In the genomic region with DNA sequence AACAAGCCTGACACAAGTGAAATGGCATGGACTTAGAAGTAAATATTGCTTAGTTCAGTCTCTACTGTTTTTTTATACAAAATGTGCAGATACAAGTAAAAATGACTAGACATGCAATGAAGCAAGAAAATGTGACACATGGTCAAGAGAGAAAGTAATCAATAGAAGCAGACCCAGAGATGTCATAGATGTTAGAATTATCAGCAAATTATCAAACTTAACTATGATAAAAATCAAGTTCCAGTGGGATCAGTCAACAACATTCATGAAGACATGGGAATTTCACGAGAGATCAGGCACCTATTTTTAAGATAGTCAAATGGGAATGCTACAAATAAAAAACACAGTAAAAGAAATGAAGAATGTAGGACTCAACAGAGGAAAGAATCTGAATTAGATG, we compare ENCODE assay signal across 25 cellular contexts.
"Had no signal": no experiment of that assay in that cellular context is flagged by ENCODE, and none has a peak within 500 bp of the region (broad histone marks: within the 10 kb centered on the region; RNA-seq: fewer than 3 reads in every experiment).

No MANE protein-coding gene starts in this region.

- H3K27ac Mint-ChIP-seq: dendritic cell treated with granulocyte-macrophage colony-stimulating factor and Interleukin-4, amounts not matched to agents 40 ng/mL and 50 ng/mL, for 4 days; effector memory CD8-positive, alpha-beta T cell; endodermal cell had no signal

- ATAC-seq: effector memory CD8-positive, alpha-beta T cell; esophagus mucosa; foreskin keratinocyte; gastrocnemius medialis; gastroesophageal sphincter; heart left ventricle; heart right ventricle had no signal

- H3K4me3 ChIP-seq: colonic mucosa, coronary artery, dorsolateral prefrontal cortex, esophagus muscularis mucosa, esophagus squamous epithelium, gastrocnemius medialis, gastroesophageal sphincter, heart left ventricle, heart right ventricle had no signal

- H3K36me3 ChIP-seq: colonic mucosa, esophagus muscularis mucosa, esophagus squamous epithelium, gastrocnemius medialis, gastroesophageal sphincter, heart left ventricle, heart right ventricle had no signal

- H3K9me3 ChIP-seq: colonic mucosa, gastrocnemius medialis had no signal

- H3K27me3 Mint-ChIP-seq: dendritic cell treated with granulocyte-macrophage colony-stimulating factor and Interleukin-4, amounts not matched to agents 40 ng/mL and 50 ng/mL, for 4 days had no signal

- DNase-seq: colonic mucosa; cortex of kidney; dermis blood vessel endothelial cell; dorsolateral prefrontal cortex; effector CD4-positive, alpha-beta T cell; effector CD8-positive, alpha-beta T cell; effector memory CD4-positive, alpha-beta T cell; effector memory CD8-positive, alpha-beta T cell; endodermal cell; erythroblast; esophagus squamous epithelium; foreskin fibroblast; foreskin keratinocyte; foreskin melanocyte; gastrocnemius medialis; glutamatergic neuron; head of caudate nucleus; heart left ventricle; heart right ventricle had no signal

- H3K27me3 ChIP-seq: colonic mucosa, dorsolateral prefrontal cortex, esophagus muscularis mucosa, esophagus squamous epithelium, foreskin keratinocyte, gastrocnemius medialis, gastroesophageal sphincter, heart left ventricle, heart right ventricle had no signal

- H3K4me1 ChIP-seq: colonic mucosa, esophagus muscularis mucosa, esophagus squamous epithelium, foreskin keratinocyte, gastrocnemius medialis, gastroesophageal sphincter, heart left ventricle, heart right ventricle had no signal

- H3K27ac ChIP-seq: colonic mucosa, coronary artery, epithelial cell of prostate, esophagus muscularis mucosa, esophagus squamous epithelium, foreskin keratinocyte, gastrocnemius medialis, gastroesophageal sphincter, heart left ventricle, heart right ventricle had no signal

- H3K4me3 Mint-ChIP-seq: dendritic cell treated with granulocyte-macrophage colony-stimulating factor and Interleukin-4, amounts not matched to agents 40 ng/mL and 50 ng/mL, for 4 days; effector memory CD8-positive, alpha-beta T cell; endodermal cell had no signal

- H3K4me1 Mint-ChIP-seq: endodermal cell had no signal
